In the genomic region with DNA sequence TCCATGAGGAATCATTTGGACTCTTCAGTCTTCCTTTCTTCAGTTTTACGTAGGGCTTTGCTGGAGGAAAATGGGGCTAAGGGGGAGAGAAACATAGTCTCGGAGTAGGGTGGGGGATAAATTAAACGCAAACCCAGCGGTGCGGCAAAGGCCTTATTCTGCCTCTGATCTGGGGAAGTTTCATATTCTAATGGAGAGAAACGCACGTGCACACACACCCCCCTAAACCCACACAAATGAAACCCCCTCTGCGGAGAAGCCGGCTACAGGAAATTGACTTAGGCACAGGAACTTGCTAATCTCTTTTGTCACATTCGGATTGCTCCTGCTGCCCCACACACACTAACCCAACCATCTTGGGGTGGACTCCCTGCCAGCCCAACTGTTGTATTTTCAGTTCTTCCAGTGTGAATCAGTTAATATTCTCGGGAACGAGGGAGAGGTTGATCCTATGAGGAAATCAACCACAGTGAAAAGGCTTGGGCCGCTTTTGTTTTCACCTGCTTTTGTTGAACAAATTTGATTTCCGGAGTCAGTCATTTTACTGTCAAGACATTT, we compare ENCODE assay signal across 8 cellular contexts. TPM values are rescaled to one million over a fixed set of nuclear protein-coding genes. Genes with fewer than 3 reads are reported as not detected.
DNase-seq lines count a peak whose midpoint lies in the region; ATAC-seq and TF ChIP-seq lines count a peak whose summit lies in the region.

A gene with protein sequence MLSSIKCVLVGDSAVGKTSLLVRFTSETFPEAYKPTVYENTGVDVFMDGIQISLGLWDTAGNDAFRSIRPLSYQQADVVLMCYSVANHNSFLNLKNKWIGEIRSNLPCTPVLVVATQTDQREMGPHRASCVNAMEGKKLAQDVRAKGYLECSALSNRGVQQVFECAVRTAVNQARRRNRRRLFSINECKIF (plus strand): TSS at position 308 of the 558 bp plus-strand sequence. CDS start 46,356 bp downstream, outside the sequence.

- no peaks in the 10 kb centered on the region for H3K27me3 ChIP-seq in lower lobe of right lung (ENCODE audit: low read depth)
- peaks cover 0 to 10% (median 3%) of the 10 kb centered on the region in 5 donors for H3K27me3 ChIP-seq in subcutaneous abdominal adipose tissue (ENCODE audit: control insufficient read depth in 5 of 5, insufficient read depth in 4 of 5, low read length in 5 of 5)

- H3K4me3 ChIP-seq in lower lobe of right lung (peak within 1 kb of the TSS; percentile 46), subcutaneous abdominal adipose tissue (ENCODE audit: low read depth in 1 of 5, low read length in 5 of 5) (peak within 1 kb of the TSS in 3 of 5 donors; percentile 27 to 51 (median 27))

- H3K27ac ChIP-seq in lower lobe of right lung: peak within 1 kb of the TSS; percentile 72
- H3K27ac ChIP-seq in subcutaneous abdominal adipose tissue (ENCODE audit: low read depth, low read length): no peak within 1 kb of the TSS

- no peak for TF ChIP-seq CTCF in lower lobe of right lung (IDR thresholded peaks at IDR 0.05)

- in situ Hi-C loops in KBM-7 (cut with MboI; ENCODE audit: low pct_unique_long_range_greater_than_20kb, low sequenced_read_pairs): no loop called here

- intact Hi-C loops in lower lobe of right lung (cut with DNase I): no loop called here

- H3K9ac ChIP-seq in ES-I3 (ENCODE audit: low read depth, low read length) (peak within 1 kb of the TSS; percentile 37), subcutaneous abdominal adipose tissue (ENCODE audit: low read length in 5 of 5) (no peak within 1 kb of the TSS)

- H3K4me1 ChIP-seq in ES-I3 (ENCODE audit: insufficient read depth, low read length) (peaks cover 38% of the 10 kb centered on the region), lower lobe of right lung (no peaks in the 10 kb centered on the region), subcutaneous abdominal adipose tissue (ENCODE audit: control insufficient read depth in 5 of 5, insufficient read depth in 5 of 5, low read length in 5 of 5) (no peaks in the 10 kb centered on the region)

- DNase-seq in KBM-7 (peak; percentile 89), lower lobe of right lung (no peak), kidney tubule cell (ENCODE audit: low spot score) (no peak), NCI-H187 (lab: John Stamatoyannopoulos, UW) (no peak)
- peak; percentile 81 for DNase-seq in activated CD8-positive, alpha-beta memory T cell treated with anti-CD3 and anti-CD28 coated beads, Interleukin-2, amount 50 U/mL, for 1 hour (ENCODE audit: extremely low read depth)

- H3K9me3 ChIP-seq in ES-I3 (ENCODE audit: control insufficient read depth, insufficient read depth, low read length): no peaks in the 10 kb centered on the region
- no peaks in the 10 kb centered on the region for H3K9me3 ChIP-seq in lower lobe of right lung
- no peaks in the 10 kb centered on the region for H3K9me3 ChIP-seq in subcutaneous abdominal adipose tissue (ENCODE audit: control insufficient read depth in 5 of 5, low read length in 5 of 5)

- H3K36me3 ChIP-seq in ES-I3 (ENCODE audit: insufficient read depth, low read length): no peaks in the 10 kb centered on the region
- H3K36me3 ChIP-seq in lower lobe of right lung: no peaks in the 10 kb centered on the region
- H3K36me3 ChIP-seq in subcutaneous abdominal adipose tissue (ENCODE audit: control insufficient read depth in 5 of 5, insufficient read depth in 5 of 5, low read length in 5 of 5): no peaks in the 10 kb centered on the region

- ATAC-seq in lower lobe of right lung (no peak), GM19395 (IDR thresholded peaks at IDR 0.05; ENCODE audit: unreplicated experiment) (no peak)

RNA-seq across cellular contexts. Expression of the gene that starts here (rescaled TPM):
- 9.2 TPM for total RNA-seq in lower lobe of right lung

Comparison
In these comparisons a context has a peak if more than half of its experiments do, and no peak if none do; other contexts are left out.
1. DNase-seq: peak in KBM-7 (single experiment) and activated CD8-positive, alpha-beta memory T cell treated with anti-CD3 and anti-CD28 coated beads, Interleukin-2, amount 50 U/mL, for 1 hour (single experiment); none in lower lobe of right lung (single experiment), kidney tubule cell (single experiment) and NCI-H187 (0 of 2).